Comparison of ENCODE assay signal across 9 cellular contexts in the genomic region with DNA sequence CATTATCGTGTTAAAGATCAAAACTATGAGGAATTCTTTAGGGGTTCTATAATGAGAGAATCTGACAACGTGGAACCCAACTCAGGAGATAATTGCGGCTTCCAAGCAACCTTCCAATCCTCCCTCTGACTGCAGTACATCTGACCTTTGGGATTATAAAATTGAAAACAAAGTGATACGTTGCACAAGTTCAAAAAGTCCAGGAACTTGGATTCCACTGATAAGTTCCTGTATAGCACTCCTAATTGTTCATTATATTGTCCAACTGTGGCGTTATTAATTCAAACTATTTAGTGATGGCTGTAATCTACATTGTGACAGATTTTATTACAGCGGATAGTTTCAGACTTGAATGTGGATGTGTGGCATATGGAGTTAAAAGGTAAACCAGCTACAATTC. TPM values are rescaled to one million over a fixed set of nuclear protein-coding genes. Genes with fewer than 3 reads are reported as not detected.
"Had no signal": no experiment of that assay in that cellular context is flagged by ENCODE, and none has a peak within 500 bp of the region (broad histone marks: within the 10 kb centered on the region; RNA-seq: fewer than 3 reads in every experiment).

No MANE protein-coding gene starts in this region.

- DNase-seq: IMR-90, KBM-7, KG1 had no signal

- FAIRE-seq: HepG2, HTR-8/SVneo, K562 had no signal

- H3K27ac Mint-ChIP-seq: IgD-negative memory B cell had no signal

- H3K27ac ChIP-seq: HL-60 had no signal

- H3K4me3 ChIP-seq: K562 had no signal

- H3K4me3 Mint-ChIP-seq: IgD-negative memory B cell had no signal

- H3K4me1 Mint-ChIP-seq: IgD-negative memory B cell had no signal

- H3K27me3 Mint-ChIP-seq: IgD-negative memory B cell had no signal

RNA-seq across cellular contexts. Expression of gene MALRD1, which starts 15.4 kb away (rescaled TPM):
- total RNA-seq: HT1080, K562 had no signal
- polyA plus RNA-seq: IgD-negative memory B cell, K562 had no signal
